ENCODE assay signal across 8 cellular contexts in the genomic region with DNA sequence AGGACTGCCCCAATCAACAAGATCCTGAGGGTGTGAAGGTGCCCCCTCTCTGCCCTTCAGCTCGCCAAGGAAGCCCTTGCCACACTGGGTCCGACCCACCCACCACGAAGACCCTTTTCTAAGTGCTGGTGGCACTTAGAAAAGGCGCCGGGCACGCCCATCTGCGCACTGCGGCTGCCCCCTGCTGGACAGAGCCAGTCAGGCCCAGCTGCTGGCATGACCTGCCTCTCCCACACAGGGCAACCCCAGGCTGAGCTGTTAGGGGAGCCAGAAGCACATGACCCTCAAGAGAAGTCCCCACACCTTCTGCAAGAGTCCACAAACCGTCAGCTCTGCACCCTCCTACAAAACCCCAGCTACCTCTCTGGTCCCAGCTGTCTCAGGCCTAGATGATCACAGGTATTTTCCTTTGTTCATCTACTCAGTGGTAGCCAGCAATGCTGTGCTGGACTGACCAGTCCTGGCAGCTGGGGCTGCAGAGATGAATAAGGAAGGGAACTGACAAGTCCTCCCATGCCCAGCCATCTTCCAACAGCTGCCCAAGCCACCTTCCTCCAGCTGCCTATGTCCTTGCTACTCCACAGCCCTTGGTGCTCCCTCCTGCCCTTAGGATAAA. TPM values are rescaled to one million over a fixed set of nuclear protein-coding genes. Genes with fewer than 3 reads are reported as not detected.
A peak's percentile ranks its signal among the peaks of the same experiment; 100 is the strongest.
DNase-seq lines count a peak whose midpoint lies in the region; ATAC-seq and TF ChIP-seq lines count a peak whose summit lies in the region.

No MANE protein-coding gene starts in this region.

- H4K20me1 ChIP-seq in DND-41 (ENCODE audit: insufficient read depth, low read length) (peaks cover 6% of the 10 kb centered on the region), IMR-90 (ENCODE audit: insufficient read depth, low read length) (no peaks in the 10 kb centered on the region)

- no peak overlapping the region for H3K56ac ChIP-seq in IMR-90 (ENCODE audit: extremely low read depth, insufficient read depth, low read length)

- in situ Hi-C loops in IMR-90 (cut with MboI; ENCODE audit: low sequenced_read_pairs), result loop anchor here (10.0 kb wide), 1 partner anchor 860 kb away; no protein-coding TSS in a partner anchor

- H3K14ac ChIP-seq in IMR-90 (replicated peaks; ENCODE audit: low read depth, low read length), result no peak overlapping the region

- no peak overlapping the region for H2BK120ac ChIP-seq in IMR-90 (ENCODE audit: low read depth, low read length)

- H2AK5ac ChIP-seq in IMR-90 (ENCODE audit: low read depth, low read length), result no peak overlapping the region

- H3K4me3 ChIP-seq in DND-41 (ENCODE audit: low read depth in 1 of 2, low read length in 2 of 2) (no peak overlapping the region), IMR-90 (ENCODE audit: insufficient read depth, low read depth, low read length) (no peak overlapping the region), SJCRH30 (no peak overlapping the region)

- H2AK9ac ChIP-seq in IMR-90 (replicated peaks; ENCODE audit: low read depth, low read length, poor library complexity), result peak overlapping the region; percentile 5

- H3K23ac ChIP-seq in IMR-90 (ENCODE audit: low read depth, low read length), result no peak overlapping the region

- no peak overlapping the region for H2BK15ac ChIP-seq in IMR-90 (ENCODE audit: low read depth, low read length)

- H3K79me2 ChIP-seq in DND-41 (ENCODE audit: insufficient read depth, low read length), result no peaks in the 10 kb centered on the region

- H2AFZ ChIP-seq in DND-41 (ENCODE audit: low read depth, low read length) (no peak overlapping the region), IMR-90 (replicated peaks; ENCODE audit: low read length, poor library complexity) (peak overlapping the region; percentile 85)

- H3K9ac ChIP-seq in DND-41 (ENCODE audit: low read depth, low read length) (no peak overlapping the region), IMR-90 (ENCODE audit: low read depth, low read length) (no peak overlapping the region)

- H3K4me1 ChIP-seq in DND-41 (ENCODE audit: insufficient read depth, low read length) (no peaks in the 10 kb centered on the region), IMR-90 (ENCODE audit: control insufficient read depth, insufficient read depth, low read length) (no peaks in the 10 kb centered on the region), SJCRH30 (no peaks in the 10 kb centered on the region)

- dilution Hi-C loops in IMR-90 (cut with HindIII; ENCODE audit: low sequenced_read_pairs, unreplicated experiment), result no loop called here

- no peak overlapping the region for H3K27ac ChIP-seq in DND-41 (ENCODE audit: low read length)
- no peak overlapping the region for H3K27ac ChIP-seq in IMR-90 (ENCODE audit: insufficient read depth, low read length)
- no peak overlapping the region for H3K27ac ChIP-seq in SJCRH30

- POLR2A ChIA-PET in IMR-90 (lab: Charles Lee; ENCODE audit: unreplicated experiment), result no interaction called here

- ATAC-seq in DND-41 (ENCODE audit: insufficient read depth, low read depth) (peak; percentile 97), IMR-90 (ENCODE audit: low read depth) (peak; percentile 98), GM19467 (IDR thresholded peaks at IDR 0.05; ENCODE audit: unreplicated experiment) (no peak)

- H3K9me1 ChIP-seq in IMR-90 (ENCODE audit: insufficient read depth, low read length), result no peaks in the 10 kb centered on the region

- H2BK5ac ChIP-seq in IMR-90 (ENCODE audit: low read depth, low read length, poor library complexity, severe bottlenecking), result no peak overlapping the region

- H4K5ac ChIP-seq in IMR-90 (ENCODE audit: low read depth, low read length), result no peak overlapping the region

- H3K27me3 ChIP-seq in DND-41 (ENCODE audit: insufficient read depth, low read length, poor library complexity) (no peaks in the 10 kb centered on the region), IMR-90 (ENCODE audit: control insufficient read depth, insufficient read depth, low read length) (peaks cover 22% of the 10 kb centered on the region; the same call in 1 of the 2 replicates), SJCRH30 (peaks cover 4% of the 10 kb centered on the region)

- no peaks in the 10 kb centered on the region for H3K9me3 ChIP-seq in DND-41 (ENCODE audit: insufficient read depth, low read length, severe bottlenecking)
- no peaks in the 10 kb centered on the region for H3K9me3 ChIP-seq in IMR-90 (ENCODE audit: control insufficient read depth, insufficient read depth, low read length)
- H3K9me3 ChIP-seq in SJCRH30 (replicated peaks), result no peaks in the 10 kb centered on the region

- DNase-seq in DND-41 (peak; percentile 72), IMR-90 (peak; percentile 21), SJCRH30 (peak; percentile 64 to 74), activated gamma-delta T cell (lab: John Stamatoyannopoulos, UW) (peak; percentile 27), globus pallidus (ENCODE audit: low spot score) (peak; percentile 56), posterior cingulate gyrus (peak; percentile 57 to 97 (median 82)), ureter (ENCODE audit: low spot score) (peak; percentile 70)

- TF ChIP-seq CTCF in DND-41 (IDR thresholded peaks at IDR 0.05; ENCODE audit: borderline replicate concordance, extremely low read depth, low read length, poor library complexity, severe bottlenecking) (peak; percentile 95), IMR-90 (conservative IDR thresholded peaks at IDR 0.05; ENCODE audit: low read depth, low read length) (peak; percentile 81)

- no peak overlapping the region for H3K4me2 ChIP-seq in DND-41 (ENCODE audit: insufficient read depth, low read length)
- H3K4me2 ChIP-seq in IMR-90 (ENCODE audit: low read depth, low read length), result no peak overlapping the region

- no TSS peak for BruUV-seq in IMR-90 (replicated peaks; lab: Mats Ljungman, UMichigan)

- TF ChIP-seq RAD21 in IMR-90 (IDR thresholded peaks at IDR 0.05; ENCODE audit: low read length), result peak; percentile 76

- no peak for TF ChIP-seq POLR2A in IMR-90 (IDR thresholded peaks at IDR 0.05; ENCODE audit: low read depth, low read length)

- H2BK20ac ChIP-seq in IMR-90 (ENCODE audit: low read depth, low read length), result no peak overlapping the region

- no peaks in the 10 kb centered on the region for H3K79me1 ChIP-seq in IMR-90 (ENCODE audit: low read depth in 1 of 2, low read length in 2 of 2)

- WGBS in IMR-90 (ENCODE audit: extremely low coverage in 2 of 2, insufficient read length in 1 of 2), 2 experiments, result no CpG with 5 or more reads among the region's 9 CpGs

- no peak overlapping the region for H3K4ac ChIP-seq in IMR-90 (ENCODE audit: low read depth, low read length)

- intact Hi-C loops in IMR-90 (cut with micrococcal nuclease) (loop anchor here (1.0 kb wide), 5 partner anchors 731 to 918 kb away; no protein-coding TSS in a partner anchor), posterior cingulate gyrus (cut with DNase I) (loop anchor here (10.0 kb wide), 5 partner anchors 120 to 860 kb away; a partner anchor contains a TSS)

- CTCF ChIA-PET in IMR-90 (lab: Yijun Ruan, JAX), result interaction anchor here (0.5 to 1.7 kb wide), 8 partner anchors 9 to 1033 kb away, joined by 3 to 8 read pairs (median 4); no protein-coding TSS in a partner anchor

- no peak overlapping the region for H4K91ac ChIP-seq in IMR-90 (ENCODE audit: insufficient read depth, low read depth, low read length)

- no peak overlapping the region for H4K8ac ChIP-seq in IMR-90 (ENCODE audit: low read depth in 2 of 2, low read length in 2 of 2)

- H3K36me3 ChIP-seq in DND-41 (ENCODE audit: insufficient read depth, low read length) (no peaks in the 10 kb centered on the region), IMR-90 (ENCODE audit: control insufficient read depth, insufficient read depth, low read length) (no peaks in the 10 kb centered on the region), SJCRH30 (no peaks in the 10 kb centered on the region)

- H3K18ac ChIP-seq in IMR-90 (ENCODE audit: low read depth, low read length), result no peak overlapping the region

TF ChIP-seq in IMR-90, 13 proteins besides CTCF, POLR2A, EP300 and RAD21:
- TF ChIP-seq SMC3 (IDR thresholded peaks at IDR 0.05; ENCODE audit: low read depth, low read length) (peak; percentile 64), FOS (IDR thresholded peaks at IDR 0.05; ENCODE audit: low read depth, low read length) (no peak), CEBPB (IDR thresholded peaks at IDR 0.05; ENCODE audit: low read depth, low read length) (no peak), NFE2L2 (IDR thresholded peaks at IDR 0.05; ENCODE audit: low read depth, low read length) (no peak), MAZ (IDR thresholded peaks at IDR 0.05; ENCODE audit: borderline replicate concordance, low read depth, low read length) (no peak), CHD1 (IDR thresholded peaks at IDR 0.05; ENCODE audit: low read depth, low read length) (no peak), RFX5 (IDR thresholded peaks at IDR 0.05; ENCODE audit: low read depth, low read length) (no peak), RCOR1 (IDR thresholded peaks at IDR 0.05; ENCODE audit: insufficient replicate concordance, low read length) (no peak)
TF ChIP-seq in IMR-90: peak in this region for 1.

RNA-seq across cellular contexts. Expression of a gene that starts 40.0 kb away (rescaled TPM):
- total RNA-seq in IMR-90 (2012; rRNA removed), result 3.1 and 3.8 TPM in 2 replicates
- 14.2 and 15.2 TPM in 2 replicates for polyA plus RNA-seq in IMR-90 (2012; rRNA removed)
- 9.8 and 20.0 TPM in 2 replicates for polyA plus RNA-seq in IMR-90 (2012; cell fraction: cytosol; rRNA removed)
- 51.5 and 67.1 TPM in 2 replicates for polyA plus RNA-seq in IMR-90 (2012; cell fraction: nucleus; rRNA removed; ENCODE audit: low replicate concordance)
- 5.1 and 7.7 TPM in 2 replicates for total RNA-seq in SJCRH30 (2014; rRNA removed; shearing (Covaris generic))
- 56.6 TPM for total RNA-seq in ureter

Comparison
In these comparisons a context has a peak if more than half of its experiments do, and no peak if none do; other contexts are left out.
1. DNase-seq: peak in every context shown above with its lines; median percentile 82 in posterior cingulate gyrus; 72 in DND-41; 70 in ureter; 69 in SJCRH30; 56 in globus pallidus; 27 in activated gamma-delta T cell; 21 in IMR-90.